31 cellular contexts compared by ENCODE assay signal in genomic region chr14:48974994-48975393, GRCh38.
A peak's percentile ranks its signal among the peaks of the same experiment; 100 is the strongest.
DNase-seq lines count a peak whose midpoint lies in the region; ATAC-seq and TF ChIP-seq lines count a peak whose summit lies in the region.
"Had no signal": no experiment of that assay in that cellular context is flagged by ENCODE, and none has a peak within 500 bp of the region (broad histone marks: within the 10 kb centered on the region; RNA-seq: fewer than 3 reads in every experiment).

No MANE protein-coding gene starts in this region.

- no peaks in the 10 kb centered on the region for H3K9me3 Mint-ChIP-seq in H9
- H3K9me3 Mint-ChIP-seq in glutamatergic neuron (ENCODE audit: unreplicated experiment), result no peaks in the 10 kb centered on the region
- H3K9me3 Mint-ChIP-seq: activated CD8-positive, alpha-beta T cell treated with anti-CD3 and anti-CD28 coated beads for 36 hours; T-helper 1 cell treated with Interleukin-12 subunit alpha and Interleukin-12 subunit beta and Interleukin-4 antibody, amounts not matched to agents 30 μg/mL and 1 μg/mL, for 36 hours had no signal

- no peak overlapping the region for H3K18ac ChIP-seq in H9 (ENCODE audit: insufficient read length, low read depth, low read length)

- no peak for ATAC-seq in lower lobe of right lung
- ATAC-seq: activated CD8-positive, alpha-beta T cell treated with anti-CD3 and anti-CD28 coated beads for 36 hours; heart right ventricle; left colon; right lobe of liver; stimulated activated effector memory CD8-positive, alpha-beta T cell treated with anti-CD3 and anti-CD28 coated beads, Interleukin-12 subunit alpha, Interleukin-12 subunit beta, amount 100 ng/mL, for 72 hours; upper lobe of right lung had no signal

- no peak overlapping the region for H3K4me3 ChIP-seq in lower lobe of right lung
- H3K4me3 ChIP-seq: cardiac muscle cell, colonic mucosa, heart right ventricle, Peyer's patch, right lobe of liver, upper lobe of right lung had no signal

- H3K27ac Mint-ChIP-seq in H9 (no peak overlapping the region), glutamatergic neuron (ENCODE audit: unreplicated experiment) (no peak overlapping the region)
- H3K27ac Mint-ChIP-seq: activated CD8-positive, alpha-beta T cell treated with anti-CD3 and anti-CD28 coated beads for 36 hours; activated naive CD8-positive, alpha-beta T cell; CD4-positive, alpha-beta memory T cell; stimulated activated effector memory CD8-positive, alpha-beta T cell treated with anti-CD3 and anti-CD28 coated beads, Interleukin-12 subunit alpha, Interleukin-12 subunit beta, amount 100 ng/mL, for 72 hours; T-helper 1 cell treated with Interleukin-12 subunit alpha and Interleukin-12 subunit beta and Interleukin-4 antibody, amounts not matched to agents 30 μg/mL and 1 μg/mL, for 36 hours had no signal

- H2BK5ac ChIP-seq in H9 (ENCODE audit: insufficient read length, low read length), result no peak overlapping the region

- H3K4me1 Mint-ChIP-seq in H9 (peaks cover 0 to 2% of the 10 kb centered on the region in 2 experiments; a peak in 2 of 4 replicates), glutamatergic neuron (ENCODE audit: low read depth, unreplicated experiment) (no peaks in the 10 kb centered on the region)
- H3K4me1 Mint-ChIP-seq: CD4-positive, alpha-beta memory T cell; stimulated activated effector memory CD8-positive, alpha-beta T cell treated with anti-CD3 and anti-CD28 coated beads, Interleukin-12 subunit alpha, Interleukin-12 subunit beta, amount 100 ng/mL, for 72 hours had no signal

- H3K56ac ChIP-seq in H9 (ENCODE audit: insufficient read length, low read depth, low read length), result no peak overlapping the region

- no peaks in the 10 kb centered on the region for H3K27me3 Mint-ChIP-seq in H9 (ENCODE audit: low read depth)
- no peaks in the 10 kb centered on the region for H3K27me3 Mint-ChIP-seq in glutamatergic neuron (ENCODE audit: unreplicated experiment)
- H3K27me3 Mint-ChIP-seq: activated CD8-positive, alpha-beta T cell treated with anti-CD3 and anti-CD28 coated beads for 36 hours; activated naive CD8-positive, alpha-beta T cell; CD4-positive, alpha-beta memory T cell had no signal

- H2BK20ac ChIP-seq in H9 (ENCODE audit: low read depth, low read length, poor library complexity, severe bottlenecking), result no peak overlapping the region

- no peak overlapping the region for H4K5ac ChIP-seq in H9 (ENCODE audit: insufficient read length, low read depth, low read length)

- H3K23ac ChIP-seq in H9 (ENCODE audit: insufficient read length, low read depth, low read length), result no peak overlapping the region

- H3K36me3 Mint-ChIP-seq in H9 (ENCODE audit: insufficient read depth in 1 of 3, low read depth in 3 of 3) (no peaks in the 10 kb centered on the region), glutamatergic neuron (ENCODE audit: unreplicated experiment) (no peaks in the 10 kb centered on the region)
- H3K36me3 Mint-ChIP-seq: activated naive CD8-positive, alpha-beta T cell; CD4-positive, alpha-beta memory T cell; stimulated activated effector memory CD8-positive, alpha-beta T cell treated with anti-CD3 and anti-CD28 coated beads, Interleukin-12 subunit alpha, Interleukin-12 subunit beta, amount 100 ng/mL, for 72 hours had no signal

- WGBS in H9 (ENCODE audit: extremely low coverage, insufficient read length, low lambda C conversion rate), result no CpG with 5 or more reads among the region's 1 CpG

- no peak overlapping the region for H3T11ph ChIP-seq in H9 (ENCODE audit: low read length)

- intact Hi-C loops in lower lobe of right lung (cut with DNase I), result no loop called here

- H4K91ac ChIP-seq in H9 (ENCODE audit: insufficient read length, low read depth, low read length), result no peak overlapping the region

- no peak overlapping the region for H2AK5ac ChIP-seq in H9 (ENCODE audit: insufficient read length, low read length)

- TF ChIP-seq CTCF in 22Rv1 (IDR thresholded peaks at IDR 0.05) (0 out of 2 replicates have a peak, but pooled peaks have one; percentile 17), H9 (conservative IDR thresholded peaks at IDR 0.05) (peak; percentile 57), lower lobe of right lung (IDR thresholded peaks at IDR 0.05) (no peak), glutamatergic neuron (IDR thresholded peaks at IDR 0.05; ENCODE audit: partially characterized antibody, unreplicated experiment) (no peak)

- H3K27ac ChIP-seq in 22Rv1, result no peak overlapping the region
- no peak overlapping the region for H3K27ac ChIP-seq in H9 (ENCODE audit: insufficient read length, low read depth, low read length)
- H3K27ac ChIP-seq in lower lobe of right lung, result no peak overlapping the region
- H3K27ac ChIP-seq: cardiac muscle cell, colonic mucosa, heart right ventricle, HL-60, KMS-11, Peyer's patch, right lobe of liver, upper lobe of right lung had no signal

- no peak overlapping the region for H4K8ac ChIP-seq in H9 (replicated peaks; ENCODE audit: insufficient read length, low read depth, low read length)

- no peak overlapping the region for H2BK12ac ChIP-seq in H9 (ENCODE audit: insufficient read length, low read depth, low read length)

- H3K36me3 ChIP-seq in lower lobe of right lung, result no peaks in the 10 kb centered on the region
- H3K36me3 ChIP-seq: cardiac muscle cell, colonic mucosa, heart right ventricle, Peyer's patch, right lobe of liver, upper lobe of right lung had no signal

- no peaks in the 10 kb centered on the region for H3K9me3 ChIP-seq in H9 (ENCODE audit: control insufficient read depth, low read depth, low read length)
- no peaks in the 10 kb centered on the region for H3K9me3 ChIP-seq in lower lobe of right lung
- H3K9me3 ChIP-seq: colonic mucosa, heart right ventricle, Peyer's patch, right lobe of liver, upper lobe of right lung had no signal

- H2AFZ ChIP-seq in H9 (ENCODE audit: low read length), result no peak overlapping the region

- H2BK120ac ChIP-seq in H9 (ENCODE audit: low read depth, low read length, poor library complexity, severe bottlenecking), result no peak overlapping the region

- H3K4me3 Mint-ChIP-seq in H9, result no peak overlapping the region
- no peak overlapping the region for H3K4me3 Mint-ChIP-seq in glutamatergic neuron (ENCODE audit: unreplicated experiment)
- H3K4me3 Mint-ChIP-seq: activated CD8-positive, alpha-beta T cell treated with anti-CD3 and anti-CD28 coated beads for 36 hours; activated naive CD8-positive, alpha-beta T cell; CD4-positive, alpha-beta memory T cell; stimulated activated effector memory CD8-positive, alpha-beta T cell treated with anti-CD3 and anti-CD28 coated beads, Interleukin-12 subunit alpha, Interleukin-12 subunit beta, amount 100 ng/mL, for 72 hours; T-helper 1 cell treated with Interleukin-12 subunit alpha and Interleukin-12 subunit beta and Interleukin-4 antibody, amounts not matched to agents 30 μg/mL and 1 μg/mL, for 36 hours had no signal

- H3K9ac ChIP-seq in H9 (ENCODE audit: extremely low read depth, insufficient read length, low read length), result no peak overlapping the region
- H3K9ac ChIP-seq: KMS-11 had no signal

- H3K4me1 ChIP-seq in H9 (ENCODE audit: insufficient read depth, low read length), result no peaks in the 10 kb centered on the region
- H3K4me1 ChIP-seq in lower lobe of right lung, result no peaks in the 10 kb centered on the region
- H3K4me1 ChIP-seq: colonic mucosa, heart right ventricle, Peyer's patch, right lobe of liver, upper lobe of right lung had no signal

- no peak for DNase-seq in H9
- peak; percentile 11 for DNase-seq in RKO (ENCODE audit: low spot score)
- DNase-seq in iPS-NIHi11 (ENCODE audit: low spot score), result peak; percentile 12
- no peak for DNase-seq in lower lobe of right lung
- no peak for DNase-seq in AML-193 (lab: John Stamatoyannopoulos, UW)
- no peak for DNase-seq in glutamatergic neuron
- no peak for DNase-seq in DMS53 treated with DMSO at 0.1 percent for 48 hours (lab: John Stamatoyannopoulos, UW; ENCODE audit: unreplicated experiment)
- DNase-seq: 8988T; activated CD8-positive, alpha-beta T cell treated with anti-CD3 and anti-CD28 coated beads for 36 hours; aorta; CD4-positive, alpha-beta memory T cell; colonic mucosa; DMS 273 treated with DMSO at 0.1 percent for 48 hours; effector memory CD4-positive, alpha-beta T cell; erythroblast; heart right ventricle; left colon; NCI-H1694; NCI-H524 treated with DMSO at 0.1 percent for 48 hours; NK-92 treated with Interleukin-12 subunit alpha and Interleukin-12 subunit beta, amount 100 ng/mL, for 24 hours; Peyer's patch; right lobe of liver; stimulated activated CD4-positive, alpha-beta T cell treated with anti-CD3 and anti-CD28 coated beads, Interleukin-4, amount 100 ng/mL, for 24 hours; upper lobe of right lung had no signal

- no peak overlapping the region for H2BK15ac ChIP-seq in H9 (ENCODE audit: low read depth, low read length)

- no peaks in the 10 kb centered on the region for H3K23me2 ChIP-seq in H9 (ENCODE audit: insufficient read length, low read depth, low read length, poor library complexity, severe bottlenecking)

- H4K20me1 ChIP-seq in H9 (ENCODE audit: control insufficient read depth, insufficient read depth, insufficient read length), result no peaks in the 10 kb centered on the region

- H3K79me2 ChIP-seq in H9 (ENCODE audit: insufficient read depth, low read length), result no peaks in the 10 kb centered on the region

- H3K14ac ChIP-seq in H9 (ENCODE audit: insufficient read depth, low read length), result no peak overlapping the region

- no peak overlapping the region for H3K4ac ChIP-seq in H9 (ENCODE audit: low read depth, low read length)

- no peaks in the 10 kb centered on the region for H3K27me3 ChIP-seq in H9 (ENCODE audit: insufficient read depth, low read length)
- no peaks in the 10 kb centered on the region for H3K27me3 ChIP-seq in lower lobe of right lung (ENCODE audit: low read depth)
- H3K27me3 ChIP-seq: cardiac muscle cell, colonic mucosa, heart right ventricle, Peyer's patch, right lobe of liver, upper lobe of right lung had no signal

- H3K4me2 ChIP-seq in H9 (ENCODE audit: insufficient read depth, insufficient read length, low read length), result no peak overlapping the region
- H3K4me2 ChIP-seq: KMS-11 had no signal

- H3K79me1 ChIP-seq in H9 (ENCODE audit: insufficient read depth, low read depth, low read length, poor library complexity, severe bottlenecking), result no peaks in the 10 kb centered on the region

Comparison
In these comparisons a context has a peak if more than half of its experiments do, and no peak if none do; other contexts are left out.
1. CTCF ChIP-seq: peak in 22Rv1 (single experiment) and H9 (single experiment); none in lower lobe of right lung (single experiment) and glutamatergic neuron (single experiment).
2. DNase-seq: peak in RKO (single experiment) and iPS-NIHi11 (single experiment); none in H9 (single experiment), lower lobe of right lung (single experiment), AML-193 (0 of 2), glutamatergic neuron (single experiment) and DMS53 treated with DMSO at 0.1 percent for 48 hours (single experiment).